ENCODE assay signal across 17 cellular contexts in genomic region chr18:70382992-70383717, GRCh38.
"Had no signal": no experiment of that assay in that cellular context is flagged by ENCODE, and none has a peak within 500 bp of the region (broad histone marks: within the 10 kb centered on the region; RNA-seq: fewer than 3 reads in every experiment).

No MANE protein-coding gene starts in this region.

- ATAC-seq: activated CD4-positive, CD25-positive, alpha-beta regulatory T cell treated with anti-CD3 and anti-CD28 coated beads, Interleukin-2, amount 50 U/mL, for 24 hours; gastroesophageal sphincter; heart right ventricle; left colon had no signal

- H3K4me3 ChIP-seq: gastroesophageal sphincter, heart right ventricle, lung, neural progenitor cell, stomach had no signal

- H3K36me3 ChIP-seq: brain microvascular endothelial cell, gastroesophageal sphincter, heart right ventricle, neural progenitor cell, stomach had no signal

- H3K9me3 ChIP-seq: gastroesophageal sphincter, heart right ventricle, stomach had no signal

- H3K9me3 Mint-ChIP-seq: endodermal cell, neural progenitor cell had no signal

- H3K27me3 Mint-ChIP-seq: activated naive CD8-positive, alpha-beta T cell had no signal

- H3K9ac ChIP-seq: neural progenitor cell had no signal

- H3K4me1 ChIP-seq: gastroesophageal sphincter, stomach had no signal

- H3K27ac Mint-ChIP-seq: activated naive CD8-positive, alpha-beta T cell; endodermal cell; neural progenitor cell had no signal

- H3K4me2 ChIP-seq: neural progenitor cell had no signal

- DNase-seq: activated CD4-positive, alpha-beta T cell treated with anti-CD3 and anti-CD28 coated beads, Interleukin-2, amount 50 U/mL, for 1 hour; activated CD8-positive, alpha-beta memory T cell treated with anti-CD3 and anti-CD28 coated beads for 24 hours; activated gamma-delta T cell treated with Interleukin-2 at 50 U/mL for 16 hours; brain microvascular endothelial cell; cerebellar nuclear complex; endodermal cell; erythroblast; heart right ventricle; left colon; stimulated activated CD4-positive, alpha-beta T cell treated with anti-CD3 and anti-CD28 coated beads, Interleukin-1b, Interleukin-23, amount 100 ng/mL, for 48 hours; stomach; T1000 had no signal

- H3K27ac ChIP-seq: brain microvascular endothelial cell, gastroesophageal sphincter, heart right ventricle, neural progenitor cell, stomach had no signal

- H3K27me3 ChIP-seq: brain microvascular endothelial cell, gastroesophageal sphincter, heart right ventricle, neural progenitor cell, stomach had no signal

- H3K4me3 Mint-ChIP-seq: activated naive CD8-positive, alpha-beta T cell; endodermal cell; neural progenitor cell had no signal

- H3K36me3 Mint-ChIP-seq: activated naive CD8-positive, alpha-beta T cell; neural progenitor cell had no signal

- H2AFZ ChIP-seq: neural progenitor cell had no signal
